In genomic region chr6:89385156-89385667, GRCh38 we compare ENCODE assay signal across 10 cellular contexts. TPM values are rescaled to one million over a fixed set of nuclear protein-coding genes. Genes with fewer than 3 reads are reported as not detected.
DNase-seq lines count a peak whose midpoint lies in the region; ATAC-seq, FAIRE-seq and TF ChIP-seq lines count a peak whose summit lies in the region.
"Had no signal": no experiment of that assay in that cellular context is flagged by ENCODE, and none has a peak within 500 bp of the region (broad histone marks: within the 10 kb centered on the region; RNA-seq: fewer than 3 reads in every experiment).

No MANE protein-coding gene starts in this region.

- H3K36me3 ChIP-seq in KMS-11 (ENCODE audit: insufficient read depth) (no peaks in the 10 kb centered on the region), esophagus squamous epithelium (no peaks in the 10 kb centered on the region)

- no peaks in the 10 kb centered on the region for H3K27me3 ChIP-seq in KMS-11 (ENCODE audit: insufficient read depth, low read depth)
- H3K27me3 ChIP-seq in esophagus squamous epithelium, result no peaks in the 10 kb centered on the region

- no peak overlapping the region for H2AFZ ChIP-seq in KMS-11 (ENCODE audit: low read depth)

- H3K4me3 Mint-ChIP-seq in brain, result no peak overlapping the region
- no peak overlapping the region for H3K4me3 Mint-ChIP-seq in activated CD4-positive, alpha-beta memory T cell treated with anti-CD3 and anti-CD28 coated beads for 36 hours
- H3K4me3 Mint-ChIP-seq: CD4-positive, CD25-positive, alpha-beta regulatory T cell had no signal

- no peaks in the 10 kb centered on the region for H4K20me1 ChIP-seq in KMS-11 (ENCODE audit: insufficient read depth)

- no peaks in the 10 kb centered on the region for H3K27me3 Mint-ChIP-seq in brain
- H3K27me3 Mint-ChIP-seq in activated CD4-positive, alpha-beta memory T cell treated with anti-CD3 and anti-CD28 coated beads for 36 hours, result peaks cover 1% of the 10 kb centered on the region

- no peak for TF ChIP-seq POLR2A in esophagus squamous epithelium (IDR thresholded peaks at IDR 0.05)

- CTCF ChIA-PET in activated CD4-positive, alpha-beta memory T cell treated with anti-CD3 and anti-CD28 coated beads for 36 hours (lab: Charles Lee), result interaction anchor here (0.5 to 1.6 kb wide), 2 partner anchors 13 to 555 kb away, joined by 3 to 9 read pairs; no protein-coding TSS in a partner anchor

- H3K9me3 ChIP-seq in esophagus squamous epithelium, result no peaks in the 10 kb centered on the region

- ATAC-seq in Right ventricle myocardium inferior, result peak; percentile 28

- TF ChIP-seq CTCF in KMS-11 (conservative IDR thresholded peaks at IDR 0.05; ENCODE audit: low read depth, low read length), result no peak
- TF ChIP-seq CTCF in brain (conservative IDR thresholded peaks at IDR 0.05), result no peak
- no peak for TF ChIP-seq CTCF in esophagus squamous epithelium (IDR thresholded peaks at IDR 0.05)

- H3K9ac ChIP-seq in KMS-11, result no peak overlapping the region

- no peak for DNase-seq in Right ventricle myocardium inferior (ENCODE audit: missing footprints)
- no peak for DNase-seq in cardiac septum (ENCODE audit: low spot score)
- peak; percentile 32 for DNase-seq in urothelium cell line (ENCODE audit: low spot score)
- DNase-seq in activated CD4-positive, alpha-beta memory T cell treated with anti-CD3 and anti-CD28 coated beads for 36 hours, result no peak
- DNase-seq in esophagus squamous epithelium (lab: John Stamatoyannopoulos, UW), result no peak
- no peak for DNase-seq in posterior vena cava (ENCODE audit: low spot score)
- DNase-seq: activated CD4-positive, alpha-beta T cell treated with anti-CD3 and anti-CD28 coated beads, Interleukin-2, amount 50 U/mL, for 4 hours; CD4-positive, CD25-positive, alpha-beta regulatory T cell had no signal

- H3K9me3 Mint-ChIP-seq in brain, result no peaks in the 10 kb centered on the region
- no peaks in the 10 kb centered on the region for H3K9me3 Mint-ChIP-seq in activated CD4-positive, alpha-beta memory T cell treated with anti-CD3 and anti-CD28 coated beads for 36 hours

- no peaks in the 10 kb centered on the region; the same call in 1 of the 2 replicates for H3K79me2 ChIP-seq in KMS-11 (ENCODE audit: insufficient read depth, low read depth)

- H3K4me3 ChIP-seq in KMS-11 (IDR thresholded peaks at IDR 0.05; ENCODE audit: insufficient read depth, low read depth, low read length), result no peak overlapping the region
- H3K4me3 ChIP-seq in esophagus squamous epithelium, result no peak overlapping the region

- H3K36me3 Mint-ChIP-seq in brain, result peaks cover 50% of the 10 kb centered on the region
- peaks cover 3% of the 10 kb centered on the region for H3K36me3 Mint-ChIP-seq in activated CD4-positive, alpha-beta memory T cell treated with anti-CD3 and anti-CD28 coated beads for 36 hours
- H3K36me3 Mint-ChIP-seq: CD4-positive, CD25-positive, alpha-beta regulatory T cell had no signal

- H3K27ac ChIP-seq in KMS-11 (no peak overlapping the region), esophagus squamous epithelium (peak overlapping the region in 2 of 4 donors; percentile 67 to 82)

- H3K27ac Mint-ChIP-seq in brain, result peak overlapping the region in 3 of 5 experiments; percentile 39 to 87 (median 67)
- H3K27ac Mint-ChIP-seq in activated CD4-positive, alpha-beta memory T cell treated with anti-CD3 and anti-CD28 coated beads for 36 hours, result no peak overlapping the region
- H3K27ac Mint-ChIP-seq: CD4-positive, CD25-positive, alpha-beta regulatory T cell had no signal

- FAIRE-seq in urothelium cell line (lab: Jason Lieb, UNC), result no peak

- intact Hi-C loops in Right ventricle myocardium inferior (cut with DNase I) (no loop called here), cardiac septum (cut with DNase I) (no loop called here), esophagus squamous epithelium (cut with DNase I) (no loop called here), posterior vena cava (cut with DNase I) (loop anchor here in 1 of 2 donors (5.0 kb wide), 1 partner anchor 1368 kb away; no protein-coding TSS in a partner anchor)
- intact Hi-C loops in activated CD4-positive, alpha-beta memory T cell treated with anti-CD3 and anti-CD28 coated beads for 36 hours (cut with micrococcal nuclease), result no loop called here

- peak overlapping the region; percentile 33; the same call in 1 of the 2 replicates for H3K4me2 ChIP-seq in KMS-11

- H3K4me1 ChIP-seq in KMS-11 (ENCODE audit: low read depth, poor library complexity, severe bottlenecking), result peaks cover 57% of the 10 kb centered on the region
- H3K4me1 ChIP-seq in esophagus squamous epithelium, result peaks cover 0 to 22% (median 15%) of the 10 kb centered on the region in 3 donors

- POLR2A ChIA-PET in activated CD4-positive, alpha-beta memory T cell treated with anti-CD3 and anti-CD28 coated beads for 36 hours (lab: Charles Lee), result interaction anchor here (0.9 kb wide), 1 partner anchor 13 kb away, joined by 3 read pairs; no protein-coding TSS in a partner anchor

- 34 to 41% methylated on average over 5 of the region's 5 CpGs for WGBS in esophagus squamous epithelium, 2 donors

- peaks cover 21% of the 10 kb centered on the region for H3K4me1 Mint-ChIP-seq in brain
- peaks cover 12% of the 10 kb centered on the region for H3K4me1 Mint-ChIP-seq in activated CD4-positive, alpha-beta memory T cell treated with anti-CD3 and anti-CD28 coated beads for 36 hours (ENCODE audit: low read depth)

RNA-seq across cellular contexts. Expression of gene RRAGD, which starts 26.9 kb away (rescaled TPM):
- 126 TPM for total RNA-seq in Right ventricle myocardium inferior
- 90.5 TPM for total RNA-seq in cardiac septum
- 38.8 TPM for polyA plus RNA-seq in brain (ENCODE audit: insufficient read depth, low read depth, low replicate concordance)
- 10 to 100 TPM; 15.8 to 16.4 TPM for total RNA-seq in activated CD4-positive, alpha-beta memory T cell treated with anti-CD3 and anti-CD28 coated beads for 36 hours
- total RNA-seq in esophagus squamous epithelium, result 10 to 100 TPM; 21.1 to 67.1 (median 33.9) TPM
- 10 to 100 TPM; 21.7 to 31.3 TPM for total RNA-seq in posterior vena cava

RNA-seq across cellular contexts. Expression of gene UBE2J1, which starts 32.7 kb away (rescaled TPM):
- total RNA-seq in Right ventricle myocardium inferior (15.0 TPM), cardiac septum (18.0 TPM), esophagus squamous epithelium (10 to 100 TPM; 27.2 to 37.3 (median 29.9) TPM), posterior vena cava (10 to 100 TPM; 39.8 to 43.8 TPM)
- 29.1 TPM for polyA plus RNA-seq in brain (ENCODE audit: insufficient read depth, low read depth, low replicate concordance)
- total RNA-seq in activated CD4-positive, alpha-beta memory T cell treated with anti-CD3 and anti-CD28 coated beads for 36 hours, result 10 to 100 TPM; 23.8 to 24.9 TPM

RNA-seq across cellular contexts. Expression of gene ANKRD6, which starts 47.7 kb away (rescaled TPM):
- 17.0 TPM for total RNA-seq in Right ventricle myocardium inferior
- total RNA-seq in cardiac septum, result 6.5 TPM
- 33.9 TPM for polyA plus RNA-seq in brain (ENCODE audit: insufficient read depth, low read depth, low replicate concordance)
- total RNA-seq in activated CD4-positive, alpha-beta memory T cell treated with anti-CD3 and anti-CD28 coated beads for 36 hours, result 1 to 10 TPM; 3.1 to 4.0 TPM
- 10 to 100 TPM in 1 of 4 donors, 1 to 10 TPM in 3; 5.8 to 12.0 (median 7.3) TPM for total RNA-seq in esophagus squamous epithelium
- 10 to 100 TPM; 14.6 to 16.0 TPM for total RNA-seq in posterior vena cava
